13 cellular contexts compared by ENCODE assay signal in genomic region chr2:17757321-17757720, GRCh38. TPM values are rescaled to one million over a fixed set of nuclear protein-coding genes. Genes with fewer than 3 reads are reported as not detected.
DNase-seq lines count a peak whose midpoint lies in the region; ATAC-seq and TF ChIP-seq lines count a peak whose summit lies in the region.
"Had no signal": no experiment of that assay in that cellular context is flagged by ENCODE, and none has a peak within 500 bp of the region (broad histone marks: within the 10 kb centered on the region; RNA-seq: fewer than 3 reads in every experiment).

No MANE protein-coding gene starts in this region.

- no peak for TF ChIP-seq EP300 in sigmoid colon (IDR thresholded peaks at IDR 0.05)

- H3K27ac ChIP-seq in breast epithelium (no peak overlapping the region), RWPE2 (ENCODE audit: poor library complexity, severe bottlenecking) (peak overlapping the region; percentile 22), sigmoid colon (no peak overlapping the region)
- H3K27ac ChIP-seq: neural progenitor cell, thyroid gland had no signal

- peak; percentile 56 for DNase-seq in MCF 10A (ENCODE audit: unreplicated experiment)
- no peak for DNase-seq in breast epithelium (ENCODE audit: low spot score in 2 of 2)
- DNase-seq in RWPE2 (ENCODE audit: low spot score), result no peak
- peak; percentile 62 for DNase-seq in glomerular visceral epithelial cell (ENCODE audit: extremely low spot score)
- DNase-seq in type B pancreatic cell (ENCODE audit: extremely low spot score, unreplicated experiment), result no peak
- DNase-seq in sigmoid colon, result no peak
- no peak for DNase-seq in NCI-H2171 treated with DMSO at 0.1 percent for 48 hours (lab: John Stamatoyannopoulos, UW)
- DNase-seq in T-helper 2 cell, result no peak
- DNase-seq: activated T-cell treated with anti-CD3 and anti-CD28 coated beads, Interleukin-2, amount 50 U/mL, for 48 hours; hypothalamus; thyroid gland; WERI-Rb-1 had no signal

- no TSS peak for BruUV-seq in MCF 10A (replicated peaks; lab: Mats Ljungman, UMichigan)

- H3K4me1 Mint-ChIP-seq in MCF 10A (ENCODE audit: insufficient read depth, unreplicated experiment) (peaks cover 34% of the 10 kb centered on the region), type B pancreatic cell (ENCODE audit: unreplicated experiment) (peaks cover 9% of the 10 kb centered on the region)

- H3K27me3 Mint-ChIP-seq in MCF 10A (ENCODE audit: insufficient read depth, unreplicated experiment) (no peaks in the 10 kb centered on the region), type B pancreatic cell (no peaks in the 10 kb centered on the region)

- ATAC-seq in RWPE2 (ENCODE audit: low read depth), result peak; percentile 40

- intact Hi-C loops in MCF 10A (cut with micrococcal nuclease), result loop anchor here (1.0 to 5.0 kb wide), 3 partner anchors 73 to 421 kb away; no protein-coding TSS in a partner anchor
- intact Hi-C loops in breast epithelium (cut with DNase I; ENCODE audit: low total_unique reads), result no loop called here
- intact Hi-C loops in sigmoid colon (cut with DNase I), result no loop called here

- H3K9me3 ChIP-seq in breast epithelium (no peaks in the 10 kb centered on the region), RWPE2 (ENCODE audit: severe bottlenecking) (no peaks in the 10 kb centered on the region), sigmoid colon (no peaks in the 10 kb centered on the region)
- H3K9me3 ChIP-seq: thyroid gland had no signal

- TF ChIP-seq CTCF in MCF 10A (IDR thresholded peaks at IDR 0.05; ENCODE audit: unreplicated experiment) (no peak), breast epithelium (IDR thresholded peaks at IDR 0.05) (no peak), RWPE2 (IDR thresholded peaks at IDR 0.05; ENCODE audit: poor library complexity, severe bottlenecking) (peak; percentile 33), type B pancreatic cell (conservative IDR thresholded peaks at IDR 0.05) (no peak), sigmoid colon (IDR thresholded peaks at IDR 0.05) (no peak)

- no peaks in the 10 kb centered on the region for H3K27me3 ChIP-seq in breast epithelium
- H3K27me3 ChIP-seq in RWPE2 (ENCODE audit: insufficient read depth, poor library complexity, severe bottlenecking), result no peaks in the 10 kb centered on the region
- H3K27me3 ChIP-seq in sigmoid colon, result no peaks in the 10 kb centered on the region
- H3K27me3 ChIP-seq: neural progenitor cell, thyroid gland had no signal

- no peaks in the 10 kb centered on the region for H3K36me3 Mint-ChIP-seq in MCF 10A (ENCODE audit: insufficient read depth, unreplicated experiment)
- H3K36me3 Mint-ChIP-seq in type B pancreatic cell, result peaks cover under 1% of the 10 kb centered on the region

- peak overlapping the region; percentile 79 for H3K27ac Mint-ChIP-seq in MCF 10A (ENCODE audit: low read depth, unreplicated experiment)
- no peak overlapping the region for H3K27ac Mint-ChIP-seq in type B pancreatic cell
- H3K27ac Mint-ChIP-seq: neural progenitor cell had no signal

- CTCF ChIA-PET in MCF 10A (lab: Yijun Ruan, JAX), result interaction anchor here (0.6 to 5.0 kb wide), 16 partner anchors 54 to 1900 kb away, joined by 3 to 53 read pairs (median 4); partner anchors contain the start of gene MSGN1

- H3K4me1 ChIP-seq in breast epithelium (peaks cover 0 to 13% of the 10 kb centered on the region in 2 donors), RWPE2 (ENCODE audit: insufficient read depth, poor library complexity, severe bottlenecking) (peaks cover 37% of the 10 kb centered on the region), sigmoid colon (peaks cover 0 to 16% (median 15%) of the 10 kb centered on the region in 4 donors)

- H3K36me3 ChIP-seq in breast epithelium (no peaks in the 10 kb centered on the region), RWPE2 (ENCODE audit: low read depth) (peaks cover 33% of the 10 kb centered on the region), sigmoid colon (no peaks in the 10 kb centered on the region)
- H3K36me3 ChIP-seq: thyroid gland had no signal

- TF ChIP-seq POLR2A in breast epithelium (IDR thresholded peaks at IDR 0.05) (no peak), sigmoid colon (IDR thresholded peaks at IDR 0.05) (no peak)

- H3K4me3 Mint-ChIP-seq in MCF 10A (ENCODE audit: unreplicated experiment) (peak overlapping the region; percentile 63), type B pancreatic cell (peak overlapping the region; percentile 41)
- H3K4me3 Mint-ChIP-seq: neural progenitor cell had no signal

- H3K4me3 ChIP-seq in breast epithelium (no peak overlapping the region), RWPE2 (ENCODE audit: severe bottlenecking) (no peak overlapping the region), sigmoid colon (no peak overlapping the region)
- H3K4me3 ChIP-seq: neural progenitor cell, thyroid gland had no signal

- H3K9me3 Mint-ChIP-seq in MCF 10A (ENCODE audit: unreplicated experiment) (no peaks in the 10 kb centered on the region), type B pancreatic cell (no peaks in the 10 kb centered on the region)
- H3K9me3 Mint-ChIP-seq: neural progenitor cell had no signal

- 19 to 55% methylated on average over 2 of the region's 2 CpGs for WGBS in sigmoid colon, 2 donors

- POLR2A ChIA-PET in MCF 10A (lab: Yijun Ruan, JAX), result interaction anchor here (0.6 to 5.9 kb wide), 7 partner anchors 11 to 657 kb away, joined by 3 to 136 read pairs (median 4); partner anchors contain the start of gene MSGN1

RNA-seq across cellular contexts. Expression of gene GEN1, which starts 3.4 kb away (rescaled TPM):
- total RNA-seq in MCF 10A (2022), result 13.5 and 19.8 TPM in 2 replicates
- 10 to 100 TPM in 1 of 3 donors, 1 to 10 TPM in 2; 3.6 to 12.7 (median 6.7) TPM for total RNA-seq in breast epithelium
- total RNA-seq in type B pancreatic cell (ENCODE audit: low replicate concordance), result 14.6 and 21.9 TPM in 2 replicates
- 1 to 10 TPM in 3 of 4 donors, under 1 TPM in 1; 0.49 to 5.0 (median 2.3) TPM for total RNA-seq in sigmoid colon
- 1 to 10 TPM; 2.1 to 9.0 (median 3.6) TPM for polyA plus RNA-seq in sigmoid colon

RNA-seq across cellular contexts. Expression of gene SMC6, which starts 3.7 kb away (rescaled TPM):
- 21.0 and 24.7 TPM in 2 replicates for total RNA-seq in MCF 10A (2022)
- 10 to 100 TPM; 17.0 to 23.4 (median 18.7) TPM for total RNA-seq in breast epithelium
- 16.7 and 30.5 TPM in 2 replicates for total RNA-seq in type B pancreatic cell (ENCODE audit: low replicate concordance)
- 10 to 100 TPM in 3 of 4 donors, 1 to 10 TPM in 1; 8.3 to 12.7 (median 10.8) TPM for total RNA-seq in sigmoid colon
- 10 to 100 TPM in 1 of 3 donors, 1 to 10 TPM in 2; 6.6 to 15.8 (median 8.8) TPM for polyA plus RNA-seq in sigmoid colon

RNA-seq across cellular contexts. Expression of gene MSGN1, which starts 58.9 kb away (rescaled TPM):
- total RNA-seq in MCF 10A (2022) (not detected in 2 replicates), breast epithelium (not detected), type B pancreatic cell (ENCODE audit: low replicate concordance) (not detected in 2 replicates), sigmoid colon (not detected)
- under 1 TPM in 1 of 3 donors, not detected in 2; 0.41 TPM for polyA plus RNA-seq in sigmoid colon
- total RNA-seq: thyroid gland had no signal

Comparison
In these comparisons a context has a peak if more than half of its experiments do, and no peak if none do; other contexts are left out.
1. DNase-seq: peak in MCF 10A (single experiment) and glomerular visceral epithelial cell (single experiment); none in breast epithelium (0 of 2), RWPE2 (single experiment), type B pancreatic cell (single experiment), sigmoid colon (single experiment), NCI-H2171 treated with DMSO at 0.1 percent for 48 hours (single experiment) and T-helper 2 cell (0 of 5).